14 cellular contexts compared by ENCODE assay signal in genomic region chr16:66706506-66706880, GRCh38. TPM values are rescaled to one million over a fixed set of nuclear protein-coding genes. Genes with fewer than 3 reads are reported as not detected.
A peak's percentile ranks its signal among the peaks of the same experiment; 100 is the strongest.
DNase-seq lines count a peak whose midpoint lies in the region; TF ChIP-seq lines count a peak whose summit lies in the region.
"Had no signal": no experiment of that assay in that cellular context is flagged by ENCODE, and none has a peak within 500 bp of the region (broad histone marks: within the 10 kb centered on the region; RNA-seq: fewer than 3 reads in every experiment).

No MANE protein-coding gene starts in this region.

- intact Hi-C loops in ascending aorta (cut with DNase I), result no loop called here
- intact Hi-C loops in activated T-helper 2 cell treated with anti-CD3 and anti-CD28 coated beads, Interferon-gamma antibody, Interleukin-2, Interleukin-4, amounts not matched to agents 10 μg/mL and 5 μg/mL and 100 μg/mL, durations not matched to agents 14 hours and 24 hours and 36 hours (cut with micrococcal nuclease), result no loop called here

- peak; percentile 24 for DNase-seq in A172 (ENCODE audit: low spot score)
- no peak for DNase-seq in ascending aorta (ENCODE audit: low spot score in 2 of 2)
- no peak for DNase-seq in right atrium auricular region (ENCODE audit: low spot score)
- DNase-seq in trophoblast cell, result peak in 1 of 2 donors; percentile 9
- no peak for DNase-seq in activated CD8-positive, alpha-beta memory T cell treated with anti-CD3 and anti-CD28 coated beads, Interleukin-2, amount 50 U/mL, for 4 hours
- DNase-seq in activated CD4-positive, alpha-beta memory T cell treated with anti-CD3 and anti-CD28 coated beads, Interleukin-2, amount 10 ng/mL, durations not matched to agents 7 days and 5 days, result no peak
- no peak for DNase-seq in NCI-H524 (lab: John Stamatoyannopoulos, UW)
- DNase-seq in activated T-helper 2 cell treated with anti-CD3 and anti-CD28 coated beads, Interferon-gamma antibody, Interleukin-2, Interleukin-4, amounts not matched to agents 10 μg/mL and 5 μg/mL and 100 μg/mL, durations not matched to agents 14 hours and 24 hours and 36 hours (ENCODE audit: low spot score), result no peak
- DNase-seq: activated CD8-positive, alpha-beta memory T cell treated with anti-CD3 and anti-CD28 coated beads for 24 hours; activated naive CD8-positive, alpha-beta T cell treated with anti-CD3 and anti-CD28 coated beads for 36 hours; DND-41; effector CD8-positive, alpha-beta T cell; Kasumi-1 had no signal

- H4K91ac ChIP-seq in trophoblast cell (ENCODE audit: low read depth, low read length), result peak overlapping the region; percentile 91

- H3K4me1 Mint-ChIP-seq in activated CD4-positive, alpha-beta memory T cell treated with anti-CD3 and anti-CD28 coated beads, Interleukin-2, amount 10 ng/mL, durations not matched to agents 7 days and 5 days, result no peaks in the 10 kb centered on the region
- no peaks in the 10 kb centered on the region for H3K4me1 Mint-ChIP-seq in activated T-helper 2 cell treated with anti-CD3 and anti-CD28 coated beads, Interferon-gamma antibody, Interleukin-2, Interleukin-4, amounts not matched to agents 10 μg/mL and 5 μg/mL and 100 μg/mL, durations not matched to agents 14 hours and 24 hours and 36 hours (ENCODE audit: low read depth)
- H3K4me1 Mint-ChIP-seq: activated naive CD8-positive, alpha-beta T cell treated with anti-CD3 and anti-CD28 coated beads for 36 hours had no signal

- peak overlapping the region; percentile 81 for H2BK12ac ChIP-seq in trophoblast cell (ENCODE audit: low read length)

- no peak for TF ChIP-seq CTCF in ascending aorta (IDR thresholded peaks at IDR 0.05)
- no peak for TF ChIP-seq CTCF in right atrium auricular region (IDR thresholded peaks at IDR 0.05)

- peaks cover 3% of the 10 kb centered on the region for H3K79me2 ChIP-seq in trophoblast cell (ENCODE audit: control insufficient read depth, insufficient read depth, low read length, poor library complexity)

- H3K36me3 Mint-ChIP-seq in activated CD4-positive, alpha-beta memory T cell treated with anti-CD3 and anti-CD28 coated beads, Interleukin-2, amount 10 ng/mL, durations not matched to agents 7 days and 5 days (ENCODE audit: low read depth), result no peaks in the 10 kb centered on the region
- no peaks in the 10 kb centered on the region for H3K36me3 Mint-ChIP-seq in activated T-helper 2 cell treated with anti-CD3 and anti-CD28 coated beads, Interferon-gamma antibody, Interleukin-2, Interleukin-4, amounts not matched to agents 10 μg/mL and 5 μg/mL and 100 μg/mL, durations not matched to agents 14 hours and 24 hours and 36 hours (ENCODE audit: low read depth)
- H3K36me3 Mint-ChIP-seq: activated naive CD8-positive, alpha-beta T cell treated with anti-CD3 and anti-CD28 coated beads for 36 hours had no signal

- H3K27ac ChIP-seq in ascending aorta (peak overlapping the region; percentile 75 to 76), right atrium auricular region (peak overlapping the region; percentile 39 to 73), trophoblast cell (ENCODE audit: low read depth, low read length) (peak overlapping the region; percentile 48)

- no peak overlapping the region for H3K23ac ChIP-seq in trophoblast cell (ENCODE audit: low read length)

- peak overlapping the region; percentile 87 for H3K18ac ChIP-seq in trophoblast cell (ENCODE audit: low read length)

- peaks cover 11% of the 10 kb centered on the region for H3K79me1 ChIP-seq in trophoblast cell (ENCODE audit: low read length)

- peak overlapping the region; percentile 84 for H4K8ac ChIP-seq in trophoblast cell (ENCODE audit: low read depth, low read length)

- H3K9ac ChIP-seq in trophoblast cell (ENCODE audit: low read length), result no peak overlapping the region

- CTCF ChIA-PET in activated CD4-positive, alpha-beta memory T cell treated with anti-CD3 and anti-CD28 coated beads, Interleukin-2, amount 10 ng/mL, durations not matched to agents 7 days and 5 days (lab: Charles Lee), result no interaction called here

- H2AK5ac ChIP-seq in trophoblast cell (ENCODE audit: low read length), result peak overlapping the region; percentile 76

- no peaks in the 10 kb centered on the region for H3K9me3 Mint-ChIP-seq in activated CD4-positive, alpha-beta memory T cell treated with anti-CD3 and anti-CD28 coated beads, Interleukin-2, amount 10 ng/mL, durations not matched to agents 7 days and 5 days
- no peaks in the 10 kb centered on the region for H3K9me3 Mint-ChIP-seq in activated T-helper 2 cell treated with anti-CD3 and anti-CD28 coated beads, Interferon-gamma antibody, Interleukin-2, Interleukin-4, amounts not matched to agents 10 μg/mL and 5 μg/mL and 100 μg/mL, durations not matched to agents 14 hours and 24 hours and 36 hours
- H3K9me3 Mint-ChIP-seq: activated naive CD8-positive, alpha-beta T cell treated with anti-CD3 and anti-CD28 coated beads for 36 hours; mesothelial cell of epicardium had no signal

- POLR2A ChIA-PET in activated CD4-positive, alpha-beta memory T cell treated with anti-CD3 and anti-CD28 coated beads, Interleukin-2, amount 10 ng/mL, durations not matched to agents 7 days and 5 days (lab: Charles Lee), result no interaction called here

- H3K4me3 ChIP-seq in ascending aorta (no peak overlapping the region), right atrium auricular region (no peak overlapping the region), trophoblast cell (ENCODE audit: low read depth, low read length) (no peak overlapping the region)

- H3K36me3 ChIP-seq in ascending aorta (no peaks in the 10 kb centered on the region), right atrium auricular region (no peaks in the 10 kb centered on the region), trophoblast cell (ENCODE audit: control insufficient read depth in 1 of 2, insufficient read depth in 2 of 2, low read length in 2 of 2) (no peaks in the 10 kb centered on the region)

- peaks cover 14% of the 10 kb centered on the region for H3K27me3 Mint-ChIP-seq in activated CD4-positive, alpha-beta memory T cell treated with anti-CD3 and anti-CD28 coated beads, Interleukin-2, amount 10 ng/mL, durations not matched to agents 7 days and 5 days
- peaks cover 13% of the 10 kb centered on the region for H3K27me3 Mint-ChIP-seq in activated T-helper 2 cell treated with anti-CD3 and anti-CD28 coated beads, Interferon-gamma antibody, Interleukin-2, Interleukin-4, amounts not matched to agents 10 μg/mL and 5 μg/mL and 100 μg/mL, durations not matched to agents 14 hours and 24 hours and 36 hours (ENCODE audit: low read depth)

- no peak overlapping the region for H3K4me2 ChIP-seq in trophoblast cell (ENCODE audit: low read length)

- H3K14ac ChIP-seq in trophoblast cell (ENCODE audit: low read length), result peak overlapping the region; percentile 82

- peak overlapping the region; percentile 85 for H2BK5ac ChIP-seq in trophoblast cell (ENCODE audit: low read depth, low read length, poor library complexity)

- no peaks in the 10 kb centered on the region for H3K9me3 ChIP-seq in ascending aorta
- H3K9me3 ChIP-seq in right atrium auricular region, result no peaks in the 10 kb centered on the region
- no peaks in the 10 kb centered on the region for H3K9me3 ChIP-seq in trophoblast cell (ENCODE audit: insufficient read depth, low read depth, low read length)

- peaks cover 9 to 13% of the 10 kb centered on the region in 2 donors for H3K4me1 ChIP-seq in ascending aorta
- peaks cover 0 to 24% of the 10 kb centered on the region in 2 donors for H3K4me1 ChIP-seq in right atrium auricular region
- peaks cover 15 to 16% of the 10 kb centered on the region in 2 experiments for H3K4me1 ChIP-seq in trophoblast cell (ENCODE audit: control insufficient read depth in 1 of 2, insufficient read depth in 2 of 2, low read length in 2 of 2)

- peak overlapping the region; percentile 68 for H2BK120ac ChIP-seq in trophoblast cell (ENCODE audit: insufficient read depth, low read length, poor library complexity)

- no CpG with 5 or more reads among the region's 8 CpGs for WGBS in trophoblast cell (ENCODE audit: extremely low coverage, insufficient coverage, insufficient read length)

- H3K27me3 ChIP-seq in ascending aorta (no peaks in the 10 kb centered on the region), right atrium auricular region (no peaks in the 10 kb centered on the region), trophoblast cell (ENCODE audit: insufficient read depth, low read length) (no peaks in the 10 kb centered on the region)

- no peak overlapping the region for H3K4me3 Mint-ChIP-seq in activated CD4-positive, alpha-beta memory T cell treated with anti-CD3 and anti-CD28 coated beads, Interleukin-2, amount 10 ng/mL, durations not matched to agents 7 days and 5 days
- no peak overlapping the region for H3K4me3 Mint-ChIP-seq in activated T-helper 2 cell treated with anti-CD3 and anti-CD28 coated beads, Interferon-gamma antibody, Interleukin-2, Interleukin-4, amounts not matched to agents 10 μg/mL and 5 μg/mL and 100 μg/mL, durations not matched to agents 14 hours and 24 hours and 36 hours (ENCODE audit: low read depth)
- H3K4me3 Mint-ChIP-seq: activated naive CD8-positive, alpha-beta T cell treated with anti-CD3 and anti-CD28 coated beads for 36 hours; mesothelial cell of epicardium had no signal

- peak overlapping the region; percentile 74 for H2AFZ ChIP-seq in trophoblast cell (ENCODE audit: insufficient read depth, low read length, poor library complexity)

- H3K4ac ChIP-seq in trophoblast cell (ENCODE audit: low read depth, low read length), result peak overlapping the region; percentile 85

- peak overlapping the region; percentile 27 for H4K12ac ChIP-seq in trophoblast cell (ENCODE audit: low read depth, low read length)

- no peak overlapping the region for H3K27ac Mint-ChIP-seq in activated CD4-positive, alpha-beta memory T cell treated with anti-CD3 and anti-CD28 coated beads, Interleukin-2, amount 10 ng/mL, durations not matched to agents 7 days and 5 days
- H3K27ac Mint-ChIP-seq in activated T-helper 2 cell treated with anti-CD3 and anti-CD28 coated beads, Interferon-gamma antibody, Interleukin-2, Interleukin-4, amounts not matched to agents 10 μg/mL and 5 μg/mL and 100 μg/mL, durations not matched to agents 14 hours and 24 hours and 36 hours, result no peak overlapping the region
- H3K27ac Mint-ChIP-seq: activated naive CD8-positive, alpha-beta T cell treated with anti-CD3 and anti-CD28 coated beads for 36 hours; mesothelial cell of epicardium had no signal

RNA-seq across cellular contexts. Expression of gene CMTM4, which starts 9.9 kb away (rescaled TPM):
- 34.8 and 35.0 TPM in 2 replicates for total RNA-seq in A172 (2014; rRNA removed; shearing (Covaris generic))
- 20.1 TPM for total RNA-seq in ascending aorta
- total RNA-seq in right atrium auricular region, result 10 to 100 TPM in 1 of 2 donors, 1 to 10 TPM in 1; 7.5 to 15.2 TPM
- 20.8 and 21.5 TPM in 2 replicates for polyA plus RNA-seq in trophoblast cell (2013)
- under 1 TPM; 0.53 to 0.58 TPM for total RNA-seq in activated CD4-positive, alpha-beta memory T cell treated with anti-CD3 and anti-CD28 coated beads, Interleukin-2, amount 10 ng/mL, durations not matched to agents 7 days and 5 days
- 3.8 and 4.0 TPM in 2 replicates for total RNA-seq in activated T-helper 2 cell treated with anti-CD3 and anti-CD28 coated beads, Interferon-gamma antibody, Interleukin-2, Interleukin-4, amounts not matched to agents 10 μg/mL and 5 μg/mL and 100 μg/mL, durations not matched to agents 14 hours and 24 hours and 36 hours

RNA-seq across cellular contexts. Expression of gene DYNC1LI2, which starts 44.9 kb away (rescaled TPM):
- 57.1 and 59.0 TPM in 2 replicates for total RNA-seq in A172 (2014; rRNA removed; shearing (Covaris generic))
- total RNA-seq in ascending aorta, result 99.7 TPM
- 10 to 100 TPM; 76.9 to 89.6 TPM for total RNA-seq in right atrium auricular region
- polyA plus RNA-seq in trophoblast cell (2013), result 142 and 143 TPM in 2 replicates
- total RNA-seq in activated CD4-positive, alpha-beta memory T cell treated with anti-CD3 and anti-CD28 coated beads, Interleukin-2, amount 10 ng/mL, durations not matched to agents 7 days and 5 days, result 10 to 100 TPM; 50.1 to 52.9 TPM
- 54.6 and 62.7 TPM in 2 replicates for total RNA-seq in activated T-helper 2 cell treated with anti-CD3 and anti-CD28 coated beads, Interferon-gamma antibody, Interleukin-2, Interleukin-4, amounts not matched to agents 10 μg/mL and 5 μg/mL and 100 μg/mL, durations not matched to agents 14 hours and 24 hours and 36 hours
